8 cellular contexts compared by ENCODE assay signal in genomic region chr4:83334425-83335241, GRCh38. TPM values are rescaled to one million over a fixed set of nuclear protein-coding genes. Genes with fewer than 3 reads are reported as not detected.
DNase-seq lines count a peak whose midpoint lies in the region; ATAC-seq, FAIRE-seq and TF ChIP-seq lines count a peak whose summit lies in the region.

Gene HPSE (minus strand): TSS chr4:83334848. CDS start chr4:83334782, 66 bp downstream.

- FAIRE-seq in H1 (lab: Jason Lieb, UNC): no peak

- no peak within 1 kb of the TSS for H4K91ac ChIP-seq in H1 (replicated peaks; ENCODE audit: insufficient read length, low read length)

- ATAC-seq in HG03457 (IDR thresholded peaks at IDR 0.05; ENCODE audit: unreplicated experiment): peak; percentile 85
- peak; percentile 88 for ATAC-seq in activated CD8-positive, alpha-beta T cell treated with anti-CD3 and anti-CD28 coated beads for 36 hours

- WGBS in H1 (ENCODE audit: extremely low coverage in 1 of 2, insufficient coverage in 1 of 2, insufficient read length in 1 of 2, insufficient replicate concordance in 2 of 2, low coverage in 1 of 2, low lambda C conversion rate in 2 of 2, missing lambda C conversion rate in 1 of 2), 2 experiments: 1% methylated on average over 51 of the region's 63 CpGs; no CpG with 5 or more reads in 1 of the 2 experiments

- no peak within 1 kb of the TSS for H2BK5ac ChIP-seq in H1 (ENCODE audit: low read depth, low read length)

- peaks cover 11 to 33% (median 25%) of the 10 kb centered on the region in 4 experiments for H3K27me3 ChIP-seq in H1 (replicated peaks in 1 of 4; ENCODE audit: control insufficient read depth in 3 of 4, extremely low read depth in 1 of 4, insufficient read depth in 3 of 4, low read length in 3 of 4)

- no peaks in the 10 kb centered on the region for H3K36me3 ChIP-seq in H1 (ENCODE audit: control insufficient read depth in 2 of 4, insufficient read depth in 4 of 4, low read length in 3 of 4)

- H2BK15ac ChIP-seq in H1 (ENCODE audit: low read length): no peak within 1 kb of the TSS

- H3K4ac ChIP-seq in H1 (replicated peaks; ENCODE audit: insufficient read length, low read depth, low read length): no peak within 1 kb of the TSS

- no peaks in the 10 kb centered on the region for H4K20me1 ChIP-seq in H1 (replicated peaks in 1 of 2; ENCODE audit: control insufficient read depth in 1 of 2, insufficient read depth in 2 of 2, low read length in 2 of 2)

- TF ChIP-seq POLR2A in H1 (IDR thresholded peaks at IDR 0.05; ENCODE audit: control extremely low read depth in 1 of 2, low read depth in 2 of 2, low read length in 2 of 2): peak in 1 of 2 experiments; percentile 45; a peak in 1 of 3 replicates

- H3K18ac ChIP-seq in H1 (ENCODE audit: extremely low read depth, low read length): peak within 1 kb of the TSS; percentile 54; the same call in 1 of the 2 replicates

- TF ChIP-seq RAD21 in H1 (IDR thresholded peaks at IDR 0.05 in 1 of 2, conservative IDR thresholded peaks at IDR 0.05 in 1 of 2; ENCODE audit: low read depth in 2 of 2, low read length in 2 of 2): no peak

- H3K27me3 Mint-ChIP-seq in activated CD8-positive, alpha-beta T cell treated with anti-CD3 and anti-CD28 coated beads for 36 hours: peaks cover 20% of the 10 kb centered on the region
- H3K27me3 Mint-ChIP-seq in mesothelial cell of epicardium (ENCODE audit: low read depth): peaks cover 55% of the 10 kb centered on the region

- H4K5ac ChIP-seq in H1 (ENCODE audit: insufficient read length, low read depth, low read length): no peak within 1 kb of the TSS

- no peaks in the 10 kb centered on the region for H3K9me3 ChIP-seq in H1 (ENCODE audit: insufficient read depth in 2 of 2, low read depth in 1 of 2, low read length in 1 of 2)

- H4K8ac ChIP-seq in H1 (ENCODE audit: extremely low read depth, insufficient read depth, low read length): peak within 1 kb of the TSS; percentile 82

- no peaks in the 10 kb centered on the region for H3K79me2 ChIP-seq in H1 (ENCODE audit: control insufficient read depth in 1 of 2, insufficient read depth in 2 of 2, low read length in 2 of 2)

- no peak within 1 kb of the TSS for H2AK5ac ChIP-seq in H1 (ENCODE audit: low read depth, low read length)

- H3K27ac Mint-ChIP-seq in activated CD8-positive, alpha-beta T cell treated with anti-CD3 and anti-CD28 coated beads for 36 hours: peak within 1 kb of the TSS; percentile 72
- no peak within 1 kb of the TSS for H3K27ac Mint-ChIP-seq in mesothelial cell of epicardium

- no peak within 1 kb of the TSS for H2BK120ac ChIP-seq in H1 (replicated peaks; ENCODE audit: low read depth, low read length)

- no peak within 1 kb of the TSS; the same call in 1 of the 2 replicates for H3K27ac ChIP-seq in H1 (ENCODE audit: low read depth, low read length)

- CTCF ChIA-PET in activated CD8-positive, alpha-beta T cell treated with anti-CD3 and anti-CD28 coated beads for 36 hours (lab: Charles Lee): interaction anchor here (1.3 to 2.0 kb wide), 2 partner anchors 22 to 50 kb away, joined by 4 to 5 read pairs; partner anchors contain the start of gene COQ2
- CTCF ChIA-PET in H1 (lab: Charles Lee; ENCODE audit: partially characterized antibody): interaction anchor here (0.7 to 1.3 kb wide), 2 partner anchors 55 to 57 kb away, joined by 4 read pairs; no protein-coding TSS in a partner anchor

- intact Hi-C loops in activated CD8-positive, alpha-beta T cell treated with anti-CD3 and anti-CD28 coated beads for 36 hours (cut with micrococcal nuclease): no loop called here

- DNase-seq in AG10803 (ENCODE audit: low read depth) (peak; percentile 50), GM19240 (ENCODE audit: insufficient read length, low spot score) (peak; percentile 19), NCI-H69 (lab: John Stamatoyannopoulos, UW) (peak; percentile 91), H1 (ENCODE audit: low read depth in 1 of 2, low spot score in 2 of 2) (peak; percentile 51 to 92), mesothelial cell of epicardium (ENCODE audit: low spot score in 2 of 2, unreplicated experiment in 2 of 2) (peak; percentile 40 to 64)
- peak; percentile 66 for DNase-seq in activated CD8-positive, alpha-beta T cell treated with anti-CD3 and anti-CD28 coated beads for 36 hours
- peak; percentile 39 to 42 for DNase-seq in stimulated activated CD8-positive, alpha-beta memory T cell treated with anti-CD3 and anti-CD28 coated beads, Interleukin-2, amount 100 ng/mL, for 48 hours (ENCODE audit: low read depth in 2 of 2)

- POLR2A ChIA-PET in activated CD8-positive, alpha-beta T cell treated with anti-CD3 and anti-CD28 coated beads for 36 hours (lab: Charles Lee): interaction anchor here (0.6 to 1.5 kb wide), 3 partner anchors 15 to 653 kb away, joined by 3 read pairs; no protein-coding TSS in a partner anchor
- POLR2A ChIA-PET in H1 (lab: Charles Lee; ENCODE audit: partially characterized antibody): interaction anchor here (0.6 to 1.3 kb wide), 3 partner anchors 12 to 1230 kb away, joined by 3 to 4 read pairs (median 3); partner anchors contain the start of gene ABRAXAS1

- peak within 1 kb of the TSS; percentile 78 for H3K4me3 Mint-ChIP-seq in activated CD8-positive, alpha-beta T cell treated with anti-CD3 and anti-CD28 coated beads for 36 hours
- H3K4me3 Mint-ChIP-seq in mesothelial cell of epicardium: peak within 1 kb of the TSS; percentile 66

- H3K4me3 ChIP-seq in AG10803 (ENCODE audit: low read length) (peak within 1 kb of the TSS; percentile 58), H1 (ENCODE audit: extremely low read depth in 1 of 4, insufficient read depth in 2 of 4, low read depth in 3 of 4, low read length in 4 of 4) (peak within 1 kb of the TSS; percentile 67 to 90 (median 76))

- no peak within 1 kb of the TSS for H3K14ac ChIP-seq in H1 (ENCODE audit: insufficient read length)

- peak within 1 kb of the TSS in 3 of 4 experiments; percentile 6 to 52 (median 29); a peak in 5 of 7 replicates for H3K9ac ChIP-seq in H1 (replicated peaks in 1 of 4; ENCODE audit: extremely low read depth in 1 of 4, low read depth in 3 of 4, low read length in 3 of 4)

- no peak within 1 kb of the TSS for H3K56ac ChIP-seq in H1 (replicated peaks; ENCODE audit: insufficient read length, low read depth, low read length)

- H3K79me1 ChIP-seq in H1 (ENCODE audit: low read depth, low read length): no peaks in the 10 kb centered on the region

- peaks cover 6% of the 10 kb centered on the region for H3K9me3 Mint-ChIP-seq in activated CD8-positive, alpha-beta T cell treated with anti-CD3 and anti-CD28 coated beads for 36 hours
- peaks cover 5% of the 10 kb centered on the region for H3K9me3 Mint-ChIP-seq in mesothelial cell of epicardium

- TF ChIP-seq CTCF in AG10803 (conservative IDR thresholded peaks at IDR 0.05; ENCODE audit: low read length) (no peak), H1 (IDR thresholded peaks at IDR 0.05; ENCODE audit: control extremely low read depth in 1 of 3, insufficient read depth in 1 of 3, low read depth in 1 of 3, low read length in 3 of 3) (no peak), mesothelial cell of epicardium (IDR thresholded peaks at IDR 0.05; ENCODE audit: unreplicated experiment) (no peak)
- TF ChIP-seq CTCF in activated CD8-positive, alpha-beta T cell treated with anti-CD3 and anti-CD28 coated beads for 36 hours (IDR thresholded peaks at IDR 0.05): no peak

- TF ChIP-seq EP300 in H1 (IDR thresholded peaks at IDR 0.05; ENCODE audit: borderline replicate concordance in 1 of 2, low read depth in 2 of 2, low read length in 2 of 2): no peak; a peak in 1 of 3 replicates

- no peak within 1 kb of the TSS for H3K23ac ChIP-seq in H1 (ENCODE audit: insufficient read length)

- H3K36me3 Mint-ChIP-seq in activated CD8-positive, alpha-beta T cell treated with anti-CD3 and anti-CD28 coated beads for 36 hours (ENCODE audit: low read depth): peaks cover 5% of the 10 kb centered on the region
- no peaks in the 10 kb centered on the region for H3K36me3 Mint-ChIP-seq in mesothelial cell of epicardium

- H2BK12ac ChIP-seq in H1 (ENCODE audit: low read depth, low read length): peak within 1 kb of the TSS; percentile 55; the same call in 1 of the 2 replicates

- H2AFZ ChIP-seq in H1 (ENCODE audit: low read length): peak within 1 kb of the TSS; percentile 56

- H2BK20ac ChIP-seq in H1 (ENCODE audit: low read length): no peak within 1 kb of the TSS

- no peaks in the 10 kb centered on the region for H3K4me1 ChIP-seq in H1 (replicated peaks in 1 of 4; ENCODE audit: control insufficient read depth in 3 of 4, insufficient read depth in 4 of 4, low read length in 3 of 4)

- H3K4me1 Mint-ChIP-seq in activated CD8-positive, alpha-beta T cell treated with anti-CD3 and anti-CD28 coated beads for 36 hours (ENCODE audit: low read depth): peaks cover 19% of the 10 kb centered on the region
- peaks cover 2% of the 10 kb centered on the region for H3K4me1 Mint-ChIP-seq in mesothelial cell of epicardium

- H3K4me2 ChIP-seq in H1 (ENCODE audit: insufficient read depth in 1 of 2, low read depth in 2 of 2, low read length in 2 of 2): peak within 1 kb of the TSS; percentile 77 to 94

- H3K23me2 ChIP-seq in H1 (ENCODE audit: low read depth, low read length): peaks cover 12% of the 10 kb centered on the region

TF ChIP-seq in H1, 55 proteins besides CTCF, POLR2A, EP300 and RAD21 (continues in another document):
- no peak for TF ChIP-seq TBP (IDR thresholded peaks at IDR 0.05; ENCODE audit: low read depth, low read length)
- 0 out of 4 replicates have a peak, but pooled peaks of 1 of the 2 experiments have one; percentile 55 for TF ChIP-seq HDAC2 (IDR thresholded peaks at IDR 0.05; ENCODE audit: borderline replicate concordance in 1 of 2, low read depth in 2 of 2, low read length in 2 of 2)
- no peak for TF ChIP-seq CREB1 (IDR thresholded peaks at IDR 0.05)
- peak; percentile 77 for TF ChIP-seq EGR1 (IDR thresholded peaks at IDR 0.05; ENCODE audit: borderline replicate concordance, low read depth, low read length)
- 0 out of 2 replicates have a peak, but pooled peaks have one; percentile 34 for TF ChIP-seq GABPA (IDR thresholded peaks at IDR 0.05; ENCODE audit: borderline replicate concordance, insufficient read depth, low read length)
- TF ChIP-seq ASH2L (IDR thresholded peaks at IDR 0.05; ENCODE audit: low read length): peak; percentile 96
- 0 out of 2 replicates have a peak, but pooled peaks have one; percentile 24 for TF ChIP-seq TAF1 (IDR thresholded peaks at IDR 0.05; ENCODE audit: low read depth, low read length)

RNA-seq across cellular contexts. Expression of gene HPSE, which starts in this region (rescaled TPM):
- 1 to 10 TPM; 5.5 to 6.0 TPM for total RNA-seq in activated CD8-positive, alpha-beta T cell treated with anti-CD3 and anti-CD28 coated beads for 36 hours
- 5.0 and 5.4 TPM in 2 replicates for total RNA-seq in H1 (2021; fragmentation: NEBNext Ultra II Directional; extraction: Animal tissue kit (Norgen Biotek cat#: 25700))
- polyA plus RNA-seq in H1 (2011; rRNA removed): 1.2 and 1.5 TPM in 2 replicates
- polyA plus RNA-seq in H1 (2011; cell fraction: cytosol; rRNA removed): 1.1 TPM
- polyA plus RNA-seq in H1 (2011; cell fraction: nucleus; rRNA removed): 1.1 TPM
- polyA plus RNA-seq in H1 (2012, experiment 1 of 2): 1.7 to 2.2 TPM (median 2.0 TPM) in 4 replicates
- 1.4 TPM for polyA plus RNA-seq in H1 (2012, experiment 2 of 2)
- 4.5 TPM for polyA plus RNA-seq in H1 (2013, experiment 1 of 2)
- polyA plus RNA-seq in H1 (2013, experiment 2 of 2): 4.5 TPM
- polyA minus RNA-seq in H1 (2011; rRNA and poly(A)+ RNA removed): 1.2 and 2.1 TPM in 2 replicates
- polyA minus RNA-seq in H1 (2011; cell fraction: cytosol; rRNA and poly(A)+ RNA removed): 2.7 TPM
- 1.1 TPM for polyA minus RNA-seq in H1 (2011; cell fraction: nucleus; rRNA and poly(A)+ RNA removed)
- total RNA-seq in mesothelial cell of epicardium: 0.80 to 1.0 TPM (median 0.97 TPM) in 3 replicates

Comparison
In these comparisons a context has a peak if more than half of its experiments do, and no peak if none do; other contexts are left out.
1. DNase-seq: peak in every context shown above with its lines; median percentile 91 in NCI-H69; 72 in H1; 66 in activated CD8-positive, alpha-beta T cell treated with anti-CD3 and anti-CD28 coated beads for 36 hours; 52 in mesothelial cell of epicardium; 50 in AG10803; 40 in stimulated activated CD8-positive, alpha-beta memory T cell treated with anti-CD3 and anti-CD28 coated beads, Interleukin-2, amount 100 ng/mL, for 48 hours; 19 in GM19240.